ENCODE assay signal across 25 cellular contexts in the genomic region with DNA sequence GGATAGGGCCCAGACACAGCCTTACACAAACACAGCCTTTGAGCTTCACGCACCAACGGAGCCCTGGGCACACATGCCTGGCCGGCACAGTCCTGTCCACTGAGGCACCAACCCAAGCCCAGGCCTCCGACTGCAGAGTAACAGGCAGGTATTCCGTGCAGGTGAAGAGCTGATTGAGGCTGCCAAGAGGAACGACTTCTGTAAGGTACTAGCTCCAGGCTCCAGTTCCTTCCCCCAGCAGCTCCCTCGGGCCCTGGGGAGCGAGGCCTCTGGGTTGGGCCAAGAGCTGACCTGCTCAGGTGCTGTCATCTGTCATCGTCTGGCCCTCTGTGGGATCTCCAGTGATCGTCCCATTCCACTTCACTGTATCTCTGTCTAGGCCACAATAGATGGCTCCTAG. TPM values are rescaled to one million over a fixed set of nuclear protein-coding genes. Genes with fewer than 3 reads are reported as not detected.
"Had no signal": no experiment of that assay in that cellular context is flagged by ENCODE, and none has a peak within 500 bp of the region (broad histone marks: within the 10 kb centered on the region; RNA-seq: fewer than 3 reads in every experiment).

No MANE protein-coding gene starts in this region.

- H3K27me3 ChIP-seq: right atrium auricular region had no signal

- H3K27ac ChIP-seq: coronary artery, foreskin keratinocyte, heart left ventricle, right atrium auricular region had no signal

- H3K9me3 ChIP-seq: body of pancreas, heart left ventricle, right atrium auricular region, SK-N-SH had no signal

- H3K27ac Mint-ChIP-seq: activated CD4-positive, alpha-beta memory T cell treated with anti-CD3 and anti-CD28 coated beads for 36 hours; activated CD4-positive, alpha-beta T cell treated with anti-CD3 and anti-CD28 coated beads for 36 hours; activated T-cell treated with anti-CD3 and anti-CD28 coated beads, Interleukin-2, amount 50 U/mL, for 72 hours; progenitor cell of endocrine pancreas had no signal

- H3K4me3 ChIP-seq: body of pancreas, coronary artery, heart left ventricle, right atrium auricular region, skin epidermis had no signal

- H3K27me3 Mint-ChIP-seq: progenitor cell of endocrine pancreas had no signal

- H3K4me1 ChIP-seq: foreskin keratinocyte had no signal

- H3K4me3 Mint-ChIP-seq: activated CD4-positive, alpha-beta memory T cell treated with anti-CD3 and anti-CD28 coated beads for 36 hours; activated CD4-positive, alpha-beta T cell treated with anti-CD3 and anti-CD28 coated beads for 36 hours; activated T-cell treated with anti-CD3 and anti-CD28 coated beads, Interleukin-2, amount 50 U/mL, for 72 hours had no signal

- ATAC-seq: activated CD4-positive, alpha-beta T cell treated with anti-CD3 and anti-CD28 coated beads for 36 hours; activated naive CD4-positive, alpha-beta T cell treated with anti-CD3 and anti-CD28 coated beads, Interleukin-2, amount 50 U/mL, for 72 hours; activated T-cell treated with anti-CD3 and anti-CD28 coated beads, Interleukin-2, amount 50 U/mL, for 72 hours; body of pancreas; foreskin keratinocyte; left colon; stimulated activated naive CD8-positive, alpha-beta T cell treated with anti-CD3 and anti-CD28 coated beads, Interleukin-15, Interleukin-2, amounts not matched to agents 100 U/mL and 50 U/mL, for 24 hours had no signal

- DNase-seq: activated CD4-positive, alpha-beta memory T cell treated with anti-CD3 and anti-CD28 coated beads for 36 hours; activated CD4-positive, alpha-beta T cell treated with anti-CD3 and anti-CD28 coated beads for 36 hours; activated gamma-delta T cell; activated T-cell treated with anti-CD3 and anti-CD28 coated beads, Interleukin-2, amount 50 U/mL, for 72 hours; amygdala; body of pancreas; central memory CD4-positive, alpha-beta T cell; effector CD4-positive, alpha-beta T cell; foreskin keratinocyte; naive thymus-derived CD4-positive, alpha-beta T cell; occipital lobe; SK-N-SH; stimulated activated CD4-positive, alpha-beta T cell treated with anti-CD3 and anti-CD28 coated beads, Interleukin-4, amount 100 ng/mL, for 4 hours; stimulated activated CD8-positive, alpha-beta memory T cell treated with anti-CD3 and anti-CD28 coated beads, Interleukin-4, amount 100 ng/mL, for 48 hours; stimulated activated naive CD8-positive, alpha-beta T cell treated with anti-CD3 and anti-CD28 coated beads, Interleukin-15, Interleukin-2, amounts not matched to agents 100 U/mL and 50 U/mL, for 24 hours; T-helper 1 cell; trophoblast cell had no signal

RNA-seq across cellular contexts. Expression of a gene that starts 13.3 kb away (rescaled TPM):
- total RNA-seq: activated CD4-positive, alpha-beta memory T cell treated with anti-CD3 and anti-CD28 coated beads for 36 hours; body of pancreas; foreskin keratinocyte; lung microvascular endothelial cell had no signal
- polyA plus RNA-seq: foreskin keratinocyte had no signal
